Comparison of ENCODE assay signal across 18 cellular contexts in the genomic region with DNA sequence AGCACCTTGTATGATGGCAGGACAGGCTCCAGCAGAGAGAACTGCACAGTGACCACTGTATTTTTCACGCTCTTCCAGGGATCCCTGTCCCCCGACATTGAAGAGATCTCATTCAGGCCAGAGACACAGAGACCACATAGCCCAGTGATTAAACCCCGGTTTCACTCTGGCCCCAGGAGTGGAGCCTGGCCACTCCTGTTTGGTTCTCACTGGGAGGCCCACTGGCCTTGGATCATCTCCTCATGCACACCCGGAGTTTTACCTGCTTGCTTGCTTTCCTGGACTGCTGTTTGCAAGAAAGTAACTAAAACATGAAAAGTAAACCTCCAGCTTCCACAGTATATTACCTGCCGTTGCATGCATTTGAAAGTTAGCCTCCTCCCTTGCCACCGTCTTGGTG. TPM values are rescaled to one million over a fixed set of nuclear protein-coding genes. Genes with fewer than 3 reads are reported as not detected.
DNase-seq lines count a peak whose midpoint lies in the region; ATAC-seq, FAIRE-seq and TF ChIP-seq lines count a peak whose summit lies in the region.
"Had no signal": no experiment of that assay in that cellular context is flagged by ENCODE, and none has a peak within 500 bp of the region (broad histone marks: within the 10 kb centered on the region; RNA-seq: fewer than 3 reads in every experiment).

No MANE protein-coding gene starts in this region.

- H3K79me2 ChIP-seq in HepG2 (ENCODE audit: insufficient read depth, low read length) (no peaks in the 10 kb centered on the region), smooth muscle cell (ENCODE audit: low read depth) (no peaks in the 10 kb centered on the region)

- H4K8ac ChIP-seq in IMR-90 (ENCODE audit: low read depth in 2 of 2, low read length in 2 of 2): no peak overlapping the region

- ATAC-seq in HepG2 (no peak), right lobe of liver (no peak), IMR-90 (ENCODE audit: low read depth) (no peak)
- ATAC-seq: Right ventricle myocardium inferior had no signal

- TF ChIP-seq RAD21 in HepG2 (CRISPR knock-in tag; IDR thresholded peaks at IDR 0.05): no peak
- TF ChIP-seq RAD21 in IMR-90 (IDR thresholded peaks at IDR 0.05; ENCODE audit: low read length): no peak

- no peak overlapping the region for H3K9ac ChIP-seq in HepG2 (ENCODE audit: insufficient read depth, low read depth, low read length)
- H3K9ac ChIP-seq in IMR-90 (ENCODE audit: low read depth, low read length): no peak overlapping the region
- H3K9ac ChIP-seq in smooth muscle cell (ENCODE audit: low read depth): no peak overlapping the region

- no peak overlapping the region for H2AK5ac ChIP-seq in IMR-90 (ENCODE audit: low read depth, low read length)

- no peak overlapping the region for H2BK20ac ChIP-seq in IMR-90 (ENCODE audit: low read depth, low read length)

- no peak overlapping the region for H2BK5ac ChIP-seq in IMR-90 (ENCODE audit: low read depth, low read length, poor library complexity, severe bottlenecking)

- intact Hi-C loops in HepG2 (cut with micrococcal nuclease; ENCODE audit: unreplicated experiment) (no loop called here), right lobe of liver (cut with DNase I) (loop anchor here in 1 of 2 donors (10.0 kb wide), 1 partner anchor 94 kb away; a partner anchor contains a TSS), IMR-90 (cut with micrococcal nuclease) (no loop called here)

- TF ChIP-seq POLR2A in HepG2 (IDR thresholded peaks at IDR 0.05; ENCODE audit: insufficient read depth in 1 of 2, low read depth in 2 of 2, low read length in 2 of 2) (no peak), right lobe of liver (IDR thresholded peaks at IDR 0.05) (no peak), IMR-90 (IDR thresholded peaks at IDR 0.05; ENCODE audit: low read depth, low read length) (no peak)

- CTCF ChIA-PET in HepG2 (lab: Yijun Ruan, JAX; ENCODE audit: low intra/inter-chr PET ratio, low total read pairs): no interaction called here
- CTCF ChIA-PET in IMR-90 (lab: Yijun Ruan, JAX): no interaction called here

- H4K20me1 ChIP-seq in HepG2 (ENCODE audit: insufficient read depth, low read length): no peaks in the 10 kb centered on the region
- H4K20me1 ChIP-seq in IMR-90 (ENCODE audit: insufficient read depth, low read length): peaks cover 3% of the 10 kb centered on the region; the same call in 1 of the 2 replicates
- peaks cover 7% of the 10 kb centered on the region for H4K20me1 ChIP-seq in smooth muscle cell (ENCODE audit: low read depth)

- H3K27me3 ChIP-seq in HepG2 (ENCODE audit: control insufficient read depth in 1 of 2, insufficient read depth in 2 of 2, low read length in 2 of 2) (no peaks in the 10 kb centered on the region), right lobe of liver (no peaks in the 10 kb centered on the region), IMR-90 (ENCODE audit: control insufficient read depth, insufficient read depth, low read length) (no peaks in the 10 kb centered on the region), smooth muscle cell (ENCODE audit: low read depth) (no peaks in the 10 kb centered on the region)
- H3K27me3 ChIP-seq: Peyer's patch had no signal

- TF ChIP-seq EP300 in HepG2 (IDR thresholded peaks at IDR 0.05; ENCODE audit: low read depth in 2 of 2, low read length in 2 of 2) (no peak), HepG2 (CRISPR knock-in tag; IDR thresholded peaks at IDR 0.05; ENCODE audit: borderline replicate concordance) (no peak)

- H3K27ac ChIP-seq in HepG2 (ENCODE audit: extremely low read length, insufficient read depth, low read length) (no peak overlapping the region), right lobe of liver (no peak overlapping the region), IMR-90 (ENCODE audit: insufficient read depth, low read length) (no peak overlapping the region), smooth muscle cell (ENCODE audit: low read depth) (no peak overlapping the region)
- H3K27ac ChIP-seq: Peyer's patch had no signal

- H3K79me1 ChIP-seq in IMR-90 (ENCODE audit: low read depth in 1 of 2, low read length in 2 of 2): no peaks in the 10 kb centered on the region

- H3K4me2 ChIP-seq in HepG2 (ENCODE audit: low read depth, low read length) (no peak overlapping the region), IMR-90 (ENCODE audit: low read depth, low read length) (no peak overlapping the region), smooth muscle cell (no peak overlapping the region)

- TF ChIP-seq CTCF in HepG2 (CRISPR knock-in tag; IDR thresholded peaks at IDR 0.05): no peak
- TF ChIP-seq CTCF in right lobe of liver (IDR thresholded peaks at IDR 0.05): no peak
- TF ChIP-seq CTCF in IMR-90 (conservative IDR thresholded peaks at IDR 0.05; ENCODE audit: low read depth, low read length): no peak
- TF ChIP-seq CTCF in smooth muscle cell (IDR thresholded peaks at IDR 0.05; ENCODE audit: borderline replicate concordance, insufficient read depth, poor library complexity, severe bottlenecking): no peak

- H3K4me3 ChIP-seq in HepG2 (replicated peaks in 1 of 3; ENCODE audit: insufficient read depth in 1 of 3, low read depth in 2 of 3, low read length in 3 of 3): no peak overlapping the region
- H3K4me3 ChIP-seq in right lobe of liver: no peak overlapping the region
- H3K4me3 ChIP-seq in IMR-90 (ENCODE audit: insufficient read depth, low read depth, low read length): no peak overlapping the region
- no peak overlapping the region for H3K4me3 ChIP-seq in smooth muscle cell
- H3K4me3 ChIP-seq: Peyer's patch had no signal

- H3K36me3 ChIP-seq in HepG2 (replicated peaks in 1 of 2; ENCODE audit: control insufficient read depth in 1 of 2, insufficient read depth in 2 of 2, low read length in 2 of 2) (peaks cover 15 to 42% of the 10 kb centered on the region in 2 experiments), right lobe of liver (peaks cover 7 to 59% (median 23%) of the 10 kb centered on the region in 4 donors), IMR-90 (ENCODE audit: control insufficient read depth, insufficient read depth, low read length) (peaks cover 47% of the 10 kb centered on the region), smooth muscle cell (ENCODE audit: low read depth) (peaks cover 5% of the 10 kb centered on the region)

- H3F3A ChIP-seq in smooth muscle cell (ENCODE audit: low read depth): peaks cover 9% of the 10 kb centered on the region

- H3K56ac ChIP-seq in IMR-90 (ENCODE audit: extremely low read depth, insufficient read depth, low read length): no peak overlapping the region

- H3K9me1 ChIP-seq in IMR-90 (ENCODE audit: insufficient read depth, low read length): peaks cover 10% of the 10 kb centered on the region; the same call in 1 of the 2 replicates

- no peak overlapping the region for H3K18ac ChIP-seq in IMR-90 (ENCODE audit: low read depth, low read length)

- H3K23ac ChIP-seq in IMR-90 (ENCODE audit: low read depth, low read length): no peak overlapping the region

- H4K5ac ChIP-seq in IMR-90 (ENCODE audit: low read depth, low read length): no peak overlapping the region

- no peak for FAIRE-seq in HepG2 (lab: Jason Lieb, UNC)
- FAIRE-seq: D721Med had no signal

- in situ Hi-C loops in HepG2 (cut with HindIII; ENCODE audit: extremely low pct_ligation_motif_present, low pct_unique_long_range_greater_than_20kb) (loop anchor here (10.0 kb wide), 1 partner anchor 94 kb away; a partner anchor contains a TSS), IMR-90 (cut with MboI; ENCODE audit: low sequenced_read_pairs) (no loop called here)

- DNase-seq in HepG2 (ENCODE audit: low spot score) (no peak), right lobe of liver (no peak), IMR-90 (no peak), mesenteric fat pad (ENCODE audit: low spot score) (peak; percentile 88), ureter (ENCODE audit: low spot score) (peak; percentile 39), smooth muscle cell (lab: John Stamatoyannopoulos, UW; ENCODE audit: unreplicated experiment) (no peak), amniotic stem cell (lab: John Stamatoyannopoulos, UW) (no peak), T1000 (lab: John Stamatoyannopoulos, UW) (no peak)
- DNase-seq: DMS79, HFFc6, Karpas-422, NCI-H146, NCI-H2081, NCI-H2171 treated with DMSO at 0.1 percent for 48 hours, Peyer's patch had no signal

- H3K9me3 ChIP-seq in HepG2 (ENCODE audit: low read length) (no peaks in the 10 kb centered on the region), right lobe of liver (no peaks in the 10 kb centered on the region), IMR-90 (ENCODE audit: control insufficient read depth, insufficient read depth, low read length) (no peaks in the 10 kb centered on the region), smooth muscle cell (replicated peaks; ENCODE audit: low read depth) (no peaks in the 10 kb centered on the region)
- H3K9me3 ChIP-seq: Peyer's patch had no signal

- no peak overlapping the region for H3K14ac ChIP-seq in IMR-90 (replicated peaks; ENCODE audit: low read depth, low read length)

- WGBS in HepG2 (ENCODE audit: low lambda C conversion rate): 96% methylated on average over 6 of the region's 6 CpGs
- WGBS in right lobe of liver (ENCODE audit: insufficient coverage, low coverage, low lambda C conversion rate, missing lambda C conversion rate): 93% methylated on average over 6 of the region's 6 CpGs
- WGBS in IMR-90 (ENCODE audit: extremely low coverage in 2 of 2, insufficient read length in 1 of 2), 2 experiments: 87% methylated on average over 6 of the region's 6 CpGs; no CpG with 5 or more reads in 1 of the 2 experiments
- WGBS in smooth muscle cell (ENCODE audit: low lambda C conversion rate): 96% methylated on average over 6 of the region's 6 CpGs

- POLR2A ChIA-PET in HepG2 (lab: Yijun Ruan, JAX): interaction anchor here (2.3 kb wide), 1 partner anchor 8 kb away, joined by 12 read pairs; no protein-coding TSS in a partner anchor
- POLR2A ChIA-PET in IMR-90 (lab: Charles Lee; ENCODE audit: unreplicated experiment): no interaction called here

- H2BK120ac ChIP-seq in IMR-90 (ENCODE audit: low read depth, low read length): no peak overlapping the region

- H2BK15ac ChIP-seq in IMR-90 (ENCODE audit: low read depth, low read length): no peak overlapping the region

- H2AFZ ChIP-seq in HepG2 (ENCODE audit: low read length) (no peak overlapping the region), IMR-90 (replicated peaks; ENCODE audit: low read length, poor library complexity) (no peak overlapping the region), smooth muscle cell (ENCODE audit: low read depth) (no peak overlapping the region)

- BruUV-seq in HepG2 (replicated peaks; lab: Mats Ljungman, UMichigan): no TSS peak
- BruUV-seq in IMR-90 (replicated peaks; lab: Mats Ljungman, UMichigan): no TSS peak

- no peak overlapping the region for H4K91ac ChIP-seq in IMR-90 (ENCODE audit: insufficient read depth, low read depth, low read length)

- H2AK9ac ChIP-seq in IMR-90 (replicated peaks; ENCODE audit: low read depth, low read length, poor library complexity): peak overlapping the region; percentile 20

- H3K4me1 ChIP-seq in HepG2 (ENCODE audit: insufficient read depth, low read length) (peaks cover 72% of the 10 kb centered on the region), right lobe of liver (no peaks in the 10 kb centered on the region), IMR-90 (ENCODE audit: control insufficient read depth, insufficient read depth, low read length) (peaks cover 8% of the 10 kb centered on the region), smooth muscle cell (ENCODE audit: low read depth) (no peaks in the 10 kb centered on the region)

- dilution Hi-C loops in IMR-90 (cut with HindIII; ENCODE audit: low sequenced_read_pairs, unreplicated experiment): no loop called here

- H3K4ac ChIP-seq in IMR-90 (ENCODE audit: low read depth, low read length): no peak overlapping the region

RNA-seq across cellular contexts. Expression of a gene that starts 13.2 kb away (rescaled TPM):
- 0.13 and 0.15 TPM in 2 replicates for total RNA-seq in HepG2 (2016; rRNA removed; fragmentation: Illumina TruSeq; extraction: Trizol)
- total RNA-seq in HepG2 (2016; cell fraction: cytosol; rRNA removed; fragmentation: Illumina TruSeq; extraction: Trizol; ENCODE audit: low read depth): not detected in 2 replicates
- not detected in 2 replicates for total RNA-seq in HepG2 (2016; cell fraction: insoluble cytoplasmic fraction; rRNA removed; fragmentation: Illumina TruSeq; extraction: Trizol)
- total RNA-seq in HepG2 (2016; cell fraction: membrane; rRNA removed; fragmentation: Illumina TruSeq; extraction: Trizol): not detected in 2 replicates
- total RNA-seq in HepG2 (2016; cell fraction: nucleus; rRNA removed; fragmentation: Illumina TruSeq; extraction: Trizol): 0.66 TPM in 1 of 2 replicates, not detected in the other
- polyA plus RNA-seq in HepG2 (2011; rRNA removed): 0.29 and 0.50 TPM in 2 replicates
- 0.13 and 0.29 TPM in 2 replicates for polyA plus RNA-seq in HepG2 (2011; cell fraction: cytosol; rRNA removed)
- 2.9 and 3.6 TPM in 2 replicates for polyA plus RNA-seq in HepG2 (2011; cell fraction: nucleus; rRNA removed)
- polyA plus RNA-seq in HepG2 (2012): 0.28 and 0.29 TPM in 2 replicates
- not detected in 2 replicates for polyA plus RNA-seq in HepG2 (2016; cell fraction: cytosol; fragmentation: Illumina TruSeq; extraction: Trizol; ENCODE audit: low read depth)
- polyA plus RNA-seq in HepG2 (2016; cell fraction: insoluble cytoplasmic fraction; fragmentation: Illumina TruSeq; extraction: Trizol; ENCODE audit: low read depth): not detected in 2 replicates
- not detected in 2 replicates for polyA plus RNA-seq in HepG2 (2016; cell fraction: membrane; fragmentation: Illumina TruSeq; extraction: Trizol; ENCODE audit: low read depth)
- polyA plus RNA-seq in HepG2 (2016; cell fraction: nucleus; fragmentation: Illumina TruSeq; extraction: Trizol; ENCODE audit: insufficient read depth, low read depth): 0.59 TPM in 1 of 2 replicates, not detected in the other
- 0.37 and 2.3 TPM in 2 replicates for polyA minus RNA-seq in HepG2 (2011; rRNA and poly(A)+ RNA removed; ENCODE audit: low replicate concordance)
- not detected in 2 replicates for polyA minus RNA-seq in HepG2 (2011; cell fraction: cytosol; rRNA and poly(A)+ RNA removed)
- polyA minus RNA-seq in HepG2 (2011; cell fraction: nucleus; rRNA and poly(A)+ RNA removed): 1.2 and 3.0 TPM in 2 replicates
- under 1 TPM in 4 of 6 experiments, not detected in 2; 0.10 to 0.56 (median 0.47) TPM for total RNA-seq in right lobe of liver
- not detected in 2 replicates for total RNA-seq in IMR-90 (2012; rRNA removed)
- 0.03 TPM in 1 of 2 replicates, not detected in the other for polyA plus RNA-seq in IMR-90 (2012; rRNA removed)
- polyA plus RNA-seq in IMR-90 (2012; cell fraction: cytosol; rRNA removed): not detected in 2 replicates
- 0.19 and 0.35 TPM in 2 replicates for polyA plus RNA-seq in IMR-90 (2012; cell fraction: nucleus; rRNA removed; ENCODE audit: low replicate concordance)
- total RNA-seq in mesenteric fat pad: not detected
- total RNA-seq in ureter: 0.96 TPM
- 0.99 TPM in 1 of 2 replicates, not detected in the other for total RNA-seq in smooth muscle cell
- 0.95 and 1.3 TPM in 2 replicates for polyA plus RNA-seq in smooth muscle cell
- total RNA-seq: Right ventricle myocardium inferior, SK-MEL-5 had no signal

RNA-seq across cellular contexts. Expression of a gene that starts 46.3 kb away (rescaled TPM):
- total RNA-seq in HepG2 (2016; rRNA removed; fragmentation: Illumina TruSeq; extraction: Trizol): 7.2 and 19.5 TPM in 2 replicates
- 4.1 and 4.7 TPM in 2 replicates for total RNA-seq in HepG2 (2016; cell fraction: cytosol; rRNA removed; fragmentation: Illumina TruSeq; extraction: Trizol; ENCODE audit: low read depth)
- 6.8 and 18.8 TPM in 2 replicates for total RNA-seq in HepG2 (2016; cell fraction: insoluble cytoplasmic fraction; rRNA removed; fragmentation: Illumina TruSeq; extraction: Trizol)
- 3.9 TPM in 2 replicates for total RNA-seq in HepG2 (2016; cell fraction: membrane; rRNA removed; fragmentation: Illumina TruSeq; extraction: Trizol)
- total RNA-seq in HepG2 (2016; cell fraction: nucleus; rRNA removed; fragmentation: Illumina TruSeq; extraction: Trizol): 25.7 and 29.8 TPM in 2 replicates
- 29.9 and 30.6 TPM in 2 replicates for polyA plus RNA-seq in HepG2 (2011; rRNA removed)
- polyA plus RNA-seq in HepG2 (2011; cell fraction: cytosol; rRNA removed): 18.1 and 18.9 TPM in 2 replicates
- polyA plus RNA-seq in HepG2 (2011; cell fraction: nucleus; rRNA removed): 46.6 and 49.7 TPM in 2 replicates
- polyA plus RNA-seq in HepG2 (2012): 17.6 and 18.4 TPM in 2 replicates
- 0.85 and 0.92 TPM in 2 replicates for polyA plus RNA-seq in HepG2 (2016; cell fraction: cytosol; fragmentation: Illumina TruSeq; extraction: Trizol; ENCODE audit: low read depth)
- 5.4 and 6.4 TPM in 2 replicates for polyA plus RNA-seq in HepG2 (2016; cell fraction: insoluble cytoplasmic fraction; fragmentation: Illumina TruSeq; extraction: Trizol; ENCODE audit: low read depth)
- polyA plus RNA-seq in HepG2 (2016; cell fraction: membrane; fragmentation: Illumina TruSeq; extraction: Trizol; ENCODE audit: low read depth): 1.9 TPM in 2 replicates
- 41.4 and 43.2 TPM in 2 replicates for polyA plus RNA-seq in HepG2 (2016; cell fraction: nucleus; fragmentation: Illumina TruSeq; extraction: Trizol; ENCODE audit: insufficient read depth, low read depth)
- polyA minus RNA-seq in HepG2 (2011; rRNA and poly(A)+ RNA removed; ENCODE audit: low replicate concordance): 61.1 and 96.4 TPM in 2 replicates
- polyA minus RNA-seq in HepG2 (2011; cell fraction: cytosol; rRNA and poly(A)+ RNA removed): 25.1 and 32.3 TPM in 2 replicates
- polyA minus RNA-seq in HepG2 (2011; cell fraction: nucleus; rRNA and poly(A)+ RNA removed): 50.5 and 53.6 TPM in 2 replicates
- total RNA-seq in right lobe of liver: 10 to 100 TPM in 1 of 6 experiments, 1 to 10 TPM in 5; 6.5 to 10.1 (median 8.3) TPM
- total RNA-seq in IMR-90 (2012; rRNA removed): 10.0 and 12.2 TPM in 2 replicates
- 19.0 and 19.4 TPM in 2 replicates for polyA plus RNA-seq in IMR-90 (2012; rRNA removed)
- polyA plus RNA-seq in IMR-90 (2012; cell fraction: cytosol; rRNA removed): 7.5 and 9.4 TPM in 2 replicates
- 41.2 and 66.5 TPM in 2 replicates for polyA plus RNA-seq in IMR-90 (2012; cell fraction: nucleus; rRNA removed; ENCODE audit: low replicate concordance)
- 33.5 TPM for total RNA-seq in mesenteric fat pad
- total RNA-seq in ureter: 47.4 TPM
- total RNA-seq in smooth muscle cell: 11.2 and 12.5 TPM in 2 replicates
- 4.7 and 5.7 TPM in 2 replicates for polyA plus RNA-seq in smooth muscle cell

Comparison
In these comparisons a context has a peak if more than half of its experiments do, and no peak if none do; other contexts are left out.
1. DNase-seq: peak in mesenteric fat pad (single experiment) and ureter (single experiment); none in HepG2 (single experiment), right lobe of liver (0 of 3), IMR-90 (single experiment), smooth muscle cell (single experiment), amniotic stem cell (single experiment) and T1000 (single experiment).